In genomic region chrX:129717902-129718301, GRCh38 we compare ENCODE assay signal across 1 cellular context.
TF ChIP-seq lines count a peak whose summit lies in the region.

No MANE protein-coding gene starts in this region.

TF ChIP-seq in IMR-90, 13 proteins besides CTCF, POLR2A, EP300 and RAD21:
- peak; percentile 47; the same call in 1 of the 2 replicates for TF ChIP-seq FOS (IDR thresholded peaks at IDR 0.05; ENCODE audit: low read depth, low read length)
- no peak for TF ChIP-seq RFX5 (IDR thresholded peaks at IDR 0.05; ENCODE audit: low read depth, low read length)
